1 cellular context compared by ENCODE assay signal in the genomic region with DNA sequence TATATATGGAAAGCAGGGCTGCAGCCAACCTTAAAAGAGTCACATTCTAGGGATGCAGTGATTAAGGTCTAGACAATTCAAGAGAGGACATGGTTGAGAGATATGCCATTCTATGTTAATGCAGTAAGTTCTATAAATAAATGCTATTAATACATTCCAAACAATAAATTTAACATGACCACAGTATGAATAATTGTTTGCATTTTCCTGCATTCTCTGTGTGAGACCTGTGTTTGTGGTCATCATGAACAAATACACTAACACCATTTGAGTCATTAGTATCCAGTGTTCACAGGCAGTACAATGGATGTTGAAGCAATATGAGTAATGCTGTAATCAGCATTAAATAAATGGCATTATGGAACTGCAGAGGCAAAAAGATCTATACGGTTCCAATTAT.
TF ChIP-seq lines count a peak whose summit lies in the region.

No MANE protein-coding gene starts in this region.

TF ChIP-seq in IMR-90, 13 proteins besides CTCF, POLR2A, EP300 and RAD21 (continued from another document):
- no peak for TF ChIP-seq CHD1 (IDR thresholded peaks at IDR 0.05; ENCODE audit: low read depth, low read length)
- TF ChIP-seq, protein P1, sequence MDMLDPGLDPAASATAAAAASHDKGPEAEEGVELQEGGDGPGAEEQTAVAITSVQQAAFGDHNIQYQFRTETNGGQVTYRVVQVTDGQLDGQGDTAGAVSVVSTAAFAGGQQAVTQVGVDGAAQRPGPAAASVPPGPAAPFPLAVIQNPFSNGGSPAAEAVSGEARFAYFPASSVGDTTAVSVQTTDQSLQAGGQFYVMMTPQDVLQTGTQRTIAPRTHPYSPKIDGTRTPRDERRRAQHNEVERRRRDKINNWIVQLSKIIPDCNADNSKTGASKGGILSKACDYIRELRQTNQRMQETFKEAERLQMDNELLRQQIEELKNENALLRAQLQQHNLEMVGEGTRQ (IDR thresholded peaks at IDR 0.05; ENCODE audit: low read depth, low read length), result no peak
- no peak for TF ChIP-seq NFE2L2 (IDR thresholded peaks at IDR 0.05; ENCODE audit: low read depth, low read length)
- TF ChIP-seq SMC3 (IDR thresholded peaks at IDR 0.05; ENCODE audit: low read depth, low read length), result no peak
- no peak for TF ChIP-seq MAZ (IDR thresholded peaks at IDR 0.05; ENCODE audit: borderline replicate concordance, low read depth, low read length)
- TF ChIP-seq MAFK (IDR thresholded peaks at IDR 0.05; ENCODE audit: low read depth, low read length), result peak; percentile 95
- TF ChIP-seq BHLHE40 (IDR thresholded peaks at IDR 0.05; ENCODE audit: low read depth, low read length), result peak; percentile 59; the same call in 1 of the 2 replicates
- peak; percentile 83 for TF ChIP-seq RFX5 (IDR thresholded peaks at IDR 0.05; ENCODE audit: low read depth, low read length)
- no peak for TF ChIP-seq RCOR1 (IDR thresholded peaks at IDR 0.05; ENCODE audit: insufficient replicate concordance, low read length)
- TF ChIP-seq MXI1 (IDR thresholded peaks at IDR 0.05; ENCODE audit: borderline replicate concordance, low read depth, low read length), result no peak
